ENCODE assay signal across 27 cellular contexts in the genomic region with DNA sequence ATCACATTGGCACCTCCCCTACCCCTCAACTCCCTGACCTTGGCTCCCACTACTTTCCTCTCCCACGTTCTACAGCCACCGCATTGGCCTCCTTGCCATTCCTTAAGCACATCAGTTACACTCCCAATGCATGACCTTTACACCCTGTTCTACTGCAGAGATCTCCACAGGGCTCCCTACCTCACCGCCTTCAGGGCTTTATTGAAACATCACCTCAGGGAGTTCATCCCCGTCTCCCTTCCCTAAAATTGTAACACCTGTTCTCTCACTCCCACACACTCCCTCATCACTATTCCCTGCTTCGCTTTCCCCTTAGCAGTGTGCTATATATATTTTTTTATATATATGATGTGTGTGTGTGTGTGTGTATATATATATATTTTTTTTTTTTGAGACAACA.
"Had no signal": no experiment of that assay in that cellular context is flagged by ENCODE, and none has a peak within 500 bp of the region (broad histone marks: within the 10 kb centered on the region; RNA-seq: fewer than 3 reads in every experiment).

No MANE protein-coding gene starts in this region.

- ATAC-seq: stimulated activated memory B cell treated with anti-CD40 and anti-IgM and Interleukin-4, amounts not matched to agents 10 μg/mL and 1 μg/mL and 100 μg/mL, for 72 hours; stimulated activated naive B cell treated with anti-CD40 and anti-IgM and Interleukin-4, amounts not matched to agents 10 μg/mL and 1 μg/mL and 100 μg/mL, for 72 hours; stimulated activated naive CD8-positive, alpha-beta T cell treated with anti-CD3 and anti-CD28 coated beads, Interleukin-15, amount 100 ng/mL, for 72 hours; stimulated activated naive CD8-positive, alpha-beta T cell treated with anti-CD3 and anti-CD28 coated beads, Interleukin-15, Interleukin-2, amounts not matched to agents 100 U/mL and 50 U/mL, for 24 hours; upper lobe of right lung had no signal

- H3K4me1 Mint-ChIP-seq: stimulated activated memory B cell treated with anti-CD40 and anti-IgM and Interleukin-4, amounts not matched to agents 10 μg/mL and 1 μg/mL and 100 μg/mL, for 72 hours; stimulated activated naive B cell treated with anti-CD40 and anti-IgM and Interleukin-4, amounts not matched to agents 10 μg/mL and 1 μg/mL and 100 μg/mL, for 72 hours; stimulated activated naive CD8-positive, alpha-beta T cell treated with anti-CD3 and anti-CD28 coated beads, Interleukin-15, amount 100 ng/mL, for 72 hours had no signal

- H3K4me3 ChIP-seq: stomach, suprapubic skin, thoracic aorta, thyroid gland, tibial artery, tibial nerve, transverse colon, upper lobe of left lung, upper lobe of right lung, uterus, vagina had no signal

- H3K4me3 Mint-ChIP-seq: stimulated activated memory B cell treated with anti-CD40 and anti-IgM and Interleukin-4, amounts not matched to agents 10 μg/mL and 1 μg/mL and 100 μg/mL, for 72 hours; stimulated activated naive B cell treated with anti-CD40 and anti-IgM and Interleukin-4, amounts not matched to agents 10 μg/mL and 1 μg/mL and 100 μg/mL, for 72 hours; stimulated activated naive CD8-positive, alpha-beta T cell treated with anti-CD3 and anti-CD28 coated beads, Interleukin-15, amount 100 ng/mL, for 72 hours; stimulated activated naive CD8-positive, alpha-beta T cell treated with anti-CD3 and anti-CD28 coated beads, Interleukin-15, Interleukin-2, amounts not matched to agents 100 ng/mL and 50 ng/mL, for 24 hours; type B pancreatic cell had no signal

- H3K27me3 ChIP-seq: stomach, suprapubic skin, thyroid gland, tibial artery, tibial nerve, transverse colon, upper lobe of left lung, upper lobe of right lung, uterus, vagina had no signal

- H3K4me1 ChIP-seq: suprapubic skin, thyroid gland, tibial nerve, upper lobe of left lung, upper lobe of right lung, uterus had no signal

- H3K27ac ChIP-seq: stomach, suprapubic skin, thoracic aorta, thyroid gland, tibial artery, tibial nerve, transverse colon, upper lobe of left lung, upper lobe of right lung, uterus, vagina had no signal

- H3K36me3 ChIP-seq: stomach, suprapubic skin, thoracic aorta, thyroid gland, tibial artery, tibial nerve, transverse colon, upper lobe of left lung, upper lobe of right lung, uterus, vagina had no signal

- H3K36me3 Mint-ChIP-seq: stimulated activated memory B cell treated with anti-CD40 and anti-IgM and Interleukin-4, amounts not matched to agents 10 μg/mL and 1 μg/mL and 100 μg/mL, for 72 hours; stimulated activated naive B cell treated with anti-CD40 and anti-IgM and Interleukin-4, amounts not matched to agents 10 μg/mL and 1 μg/mL and 100 μg/mL, for 72 hours; type B pancreatic cell had no signal

- H3K9me3 Mint-ChIP-seq: stimulated activated memory B cell treated with anti-CD40 and anti-IgM and Interleukin-4, amounts not matched to agents 10 μg/mL and 1 μg/mL and 100 μg/mL, for 72 hours; stimulated activated naive B cell treated with anti-CD40 and anti-IgM and Interleukin-4, amounts not matched to agents 10 μg/mL and 1 μg/mL and 100 μg/mL, for 72 hours; stimulated activated naive CD8-positive, alpha-beta T cell treated with anti-CD3 and anti-CD28 coated beads, Interleukin-15, amount 100 ng/mL, for 72 hours; stimulated activated naive CD8-positive, alpha-beta T cell treated with anti-CD3 and anti-CD28 coated beads, Interleukin-15, Interleukin-2, amounts not matched to agents 100 ng/mL and 50 ng/mL, for 24 hours; type B pancreatic cell had no signal

- H3K27ac Mint-ChIP-seq: stimulated activated memory B cell treated with anti-CD40 and anti-IgM and Interleukin-4, amounts not matched to agents 10 μg/mL and 1 μg/mL and 100 μg/mL, for 72 hours; stimulated activated naive B cell treated with anti-CD40 and anti-IgM and Interleukin-4, amounts not matched to agents 10 μg/mL and 1 μg/mL and 100 μg/mL, for 72 hours; stimulated activated naive CD8-positive, alpha-beta T cell treated with anti-CD3 and anti-CD28 coated beads, Interleukin-15, amount 100 ng/mL, for 72 hours; stimulated activated naive CD8-positive, alpha-beta T cell treated with anti-CD3 and anti-CD28 coated beads, Interleukin-15, Interleukin-2, amounts not matched to agents 100 ng/mL and 50 ng/mL, for 24 hours; type B pancreatic cell had no signal

- H3K9me3 ChIP-seq: stomach, suprapubic skin, thoracic aorta, thyroid gland, tibial artery, tibial nerve, transverse colon, upper lobe of left lung, upper lobe of right lung, uterus, vagina had no signal

- DNase-seq: stimulated activated CD4-positive, alpha-beta T cell treated with anti-CD3 and anti-CD28 coated beads, Interleukin-2, amount 100 ng/mL, for 24 hours; stimulated activated CD4-positive, alpha-beta T cell treated with anti-CD3 and anti-CD28 coated beads, Interleukin-2, amount 100 ng/mL, for 48 hours; stimulated activated CD4-positive, alpha-beta T cell treated with anti-CD3 and anti-CD28 coated beads, Interleukin-4, amount 100 ng/mL, for 1 hour; stimulated activated CD4-positive, alpha-beta T cell treated with anti-CD3 and anti-CD28 coated beads, Interleukin-4, amount 100 ng/mL, for 24 hours; stimulated activated CD4-positive, alpha-beta T cell treated with anti-CD3 and anti-CD28 coated beads, Interleukin-4, amount 100 ng/mL, for 4 hours; stimulated activated CD8-positive, alpha-beta memory T cell treated with anti-CD3 and anti-CD28 coated beads, Interleukin-4, amount 100 ng/mL, for 48 hours; stimulated activated naive B cell treated with anti-CD40 and anti-IgM and Interleukin-4, amounts not matched to agents 10 μg/mL and 1 μg/mL and 100 μg/mL, for 72 hours; stimulated activated naive CD4-positive, alpha-beta T cell; stimulated activated naive CD4-positive, alpha-beta T cell treated with Interleukin-2 at 50 U/mL for 16 hours; stimulated activated naive CD8-positive, alpha-beta T cell treated with anti-CD3 and anti-CD28 coated beads, Interleukin-15, amount 100 ng/mL, for 72 hours; stimulated activated naive CD8-positive, alpha-beta T cell treated with anti-CD3 and anti-CD28 coated beads, Interleukin-15, Interleukin-2, amounts not matched to agents 100 U/mL and 50 U/mL, for 24 hours; stomach; substantia nigra; thyroid gland; tibial artery; transverse colon; trophoblast cell; upper lobe of left lung; upper lobe of right lung; uterus had no signal
